In the genomic region with DNA sequence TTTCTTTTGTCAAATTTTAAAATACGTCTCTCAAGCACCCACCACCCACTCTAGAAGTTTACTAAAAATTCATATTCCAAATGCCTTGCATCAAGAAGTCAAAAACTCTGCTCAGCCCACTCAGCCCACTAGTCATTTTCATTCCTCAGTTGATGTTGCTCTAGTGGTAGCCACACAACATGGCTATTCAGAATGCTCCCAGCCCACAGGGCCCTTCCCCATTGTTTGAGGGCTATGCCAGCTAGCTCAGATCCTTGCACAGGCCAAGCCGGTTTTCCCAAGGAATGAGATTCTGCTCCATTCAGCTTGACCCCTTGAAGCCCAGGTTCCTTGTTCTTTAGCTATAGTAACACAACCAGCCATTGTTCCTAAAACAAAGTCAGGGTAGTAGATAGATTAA, we compare ENCODE assay signal across 8 cellular contexts.
"Had no signal": no experiment of that assay in that cellular context is flagged by ENCODE, and none has a peak within 500 bp of the region (broad histone marks: within the 10 kb centered on the region; RNA-seq: fewer than 3 reads in every experiment).

No MANE protein-coding gene starts in this region.

- H2AFZ ChIP-seq: GM23248 had no signal

- H3K27ac ChIP-seq: GM23248 had no signal

- DNase-seq: GM23248, GOT3, H7, HFFc6, IMR-90, KBM-7 had no signal

- H3K4me3 Mint-ChIP-seq: HFFc6 had no signal

- H3K27ac Mint-ChIP-seq: HFFc6 had no signal

- H3K9me3 ChIP-seq: HAP-1 had no signal

- H3K4me3 ChIP-seq: GM23248, HAP-1 had no signal

- H3K4me1 ChIP-seq: HAP-1 had no signal

- H3K36me3 ChIP-seq: HAP-1 had no signal

- H3K9ac ChIP-seq: GM23248 had no signal

- ATAC-seq: HCT116 had no signal
